Comparison of ENCODE assay signal across 8 cellular contexts in the genomic region with DNA sequence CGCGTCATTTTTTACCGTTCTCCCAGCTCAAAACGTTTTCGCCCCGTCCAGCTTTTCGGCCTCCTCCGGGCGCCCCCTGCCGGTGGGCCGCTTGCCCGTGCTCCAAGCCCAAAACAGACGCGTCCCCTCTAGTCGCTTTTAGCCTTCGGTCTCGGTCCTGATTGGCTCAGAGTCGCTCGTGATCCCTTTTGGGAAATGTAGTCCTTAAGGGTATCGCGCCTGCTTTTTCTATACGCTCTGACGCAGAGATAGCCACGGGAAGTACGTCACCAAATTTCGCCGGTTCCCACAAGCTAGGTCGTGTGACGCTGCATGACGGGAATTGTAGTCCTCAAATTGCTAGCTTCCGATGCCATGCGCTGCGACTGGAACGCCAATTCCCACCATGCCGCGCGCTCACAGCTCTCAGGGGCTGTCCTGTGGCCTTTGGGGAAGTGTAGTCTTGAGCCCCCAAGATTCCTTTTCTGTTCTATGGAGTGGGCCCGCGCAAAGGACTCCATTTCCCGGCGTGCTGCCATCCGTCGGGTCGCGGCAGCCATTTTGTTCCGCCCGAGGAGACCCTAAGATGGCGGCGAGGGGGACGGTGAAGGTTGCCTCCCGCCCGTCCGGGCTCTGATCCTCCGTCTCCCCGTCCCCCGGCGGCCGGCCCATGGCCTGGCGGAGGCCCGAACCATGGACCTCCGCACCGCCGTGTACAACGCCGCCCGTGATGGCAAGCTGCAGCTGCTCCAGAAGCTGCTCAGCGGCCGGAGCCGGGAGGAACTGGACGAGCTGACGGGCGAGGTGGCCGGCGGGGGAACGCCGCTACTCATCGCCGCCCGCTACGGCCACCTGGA. TPM values are rescaled to one million over a fixed set of nuclear protein-coding genes. Genes with fewer than 3 reads are reported as not detected.
DNase-seq lines count a peak whose midpoint lies in the region; ATAC-seq and TF ChIP-seq lines count a peak whose summit lies in the region.

TSS of gene FEM1A (plus strand) at position 552 of the 836 bp plus-strand sequence. CDS start at position 673, 121 bp downstream.

- peak; percentile 99 to 100 (median 100) for TF ChIP-seq CTCF in spleen (IDR thresholded peaks at IDR 0.05 in 8 of 11, conservative IDR thresholded peaks at IDR 0.05 in 3 of 11)

- H3K4me3 ChIP-seq in spleen: peak within 1 kb of the TSS; percentile 85 to 99 (median 94)

- 0 to 1% (median 0%) methylated on average over 42 to 80 of the region's 80 CpGs for WGBS in spleen, 5 donors

- ATAC-seq in GM19025 (IDR thresholded peaks at IDR 0.05; ENCODE audit: low read depth, unreplicated experiment) (peak; percentile 88), HG03342 (IDR thresholded peaks at IDR 0.05; ENCODE audit: unreplicated experiment) (peak; percentile 89)

- peak in 2 of 3 donors; percentile 40 to 68 for TF ChIP-seq POLR2A in spleen (IDR thresholded peaks at IDR 0.05)

- no peaks in the 10 kb centered on the region for H3K9me3 ChIP-seq in spleen

- peaks cover 0 to 41% (median 35%) of the 10 kb centered on the region in 6 donors for H3K36me3 ChIP-seq in spleen

- DNase-seq in AG20443 (ENCODE audit: low spot score): peak; percentile 96
- DNase-seq in NCI-H345 treated with DMSO at 0.1 percent for 48 hours (lab: John Stamatoyannopoulos, UW; ENCODE audit: unreplicated experiment): peak; percentile 99
- DNase-seq in activated CD4-positive, CD25-positive, alpha-beta regulatory T cell (lab: John Stamatoyannopoulos, UW): peak; percentile 99 to 100 (median 99)
- peak; percentile 100 for DNase-seq in central memory CD4-positive, alpha-beta T cell
- peak; percentile 100 for DNase-seq in inferior parietal cortex (ENCODE audit: extremely low spot score)
- DNase-seq in spleen: peak; percentile 99

- H3K27me3 ChIP-seq in spleen (replicated peaks in 1 of 7): no peaks in the 10 kb centered on the region

- peaks cover 18 to 54% (median 50%) of the 10 kb centered on the region in 6 donors for H3K4me1 ChIP-seq in spleen

- H3K27ac ChIP-seq in spleen: peak within 1 kb of the TSS; percentile 88 to 98 (median 94)

- intact Hi-C loops in spleen (cut with DNase I; ENCODE audit: low total_unique reads): loop anchor here (5.0 kb wide), 1 partner anchor 69 kb away; the partner anchor contains the start of gene DPP9

RNA-seq across cellular contexts. Expression of gene FEM1A, which starts in this region (rescaled TPM):
- total RNA-seq in spleen: 10 to 100 TPM; 10.3 to 18.2 (median 13.8) TPM
- 1 to 10 TPM; 2.5 to 5.4 (median 3.3) TPM for polyA plus RNA-seq in spleen

Comparison
In these comparisons a context has a peak if more than half of its experiments do, and no peak if none do; other contexts are left out.
1. Peak in every context shown above with its lines: DNase-seq, ATAC-seq, H3K4me3 ChIP-seq and H3K27ac ChIP-seq.